Comparison of ENCODE assay signal across 12 cellular contexts in the genomic region with DNA sequence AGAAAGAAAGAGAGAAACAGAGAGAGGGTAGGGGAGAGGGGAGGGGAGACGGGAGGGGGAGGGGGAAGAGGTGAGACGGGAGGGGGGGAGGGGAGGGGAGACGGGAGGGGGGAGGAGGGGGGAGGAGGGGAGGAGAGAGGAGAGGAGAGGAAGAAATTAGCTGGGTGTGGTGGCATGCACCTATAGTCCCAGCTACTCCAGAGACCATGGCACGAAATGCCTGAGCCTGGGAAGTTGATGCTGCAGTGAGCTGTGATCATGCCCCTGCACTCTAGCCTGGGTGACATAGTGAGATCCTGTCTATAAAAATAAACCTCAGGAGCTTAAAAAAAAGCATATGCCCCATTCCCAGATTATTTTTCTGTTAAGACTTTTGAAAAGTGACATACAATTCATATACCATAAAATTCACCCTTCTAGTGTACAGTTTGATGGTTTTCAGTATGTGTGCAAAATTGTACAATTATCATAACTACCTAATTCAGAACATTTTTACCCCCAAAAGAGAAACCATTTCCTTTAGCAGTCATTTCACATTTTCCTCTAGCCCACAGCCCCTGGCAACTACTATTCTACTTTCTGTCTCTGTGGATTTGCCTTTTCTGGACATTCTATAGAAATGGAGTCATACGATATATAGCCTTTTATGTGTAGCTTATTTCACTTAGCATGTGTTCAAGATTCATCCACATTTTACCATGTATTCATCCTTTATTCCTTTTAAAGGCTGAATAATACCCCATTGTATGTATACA.
"Had no signal": no experiment of that assay in that cellular context is flagged by ENCODE, and none has a peak within 500 bp of the region (broad histone marks: within the 10 kb centered on the region; RNA-seq: fewer than 3 reads in every experiment).

No MANE protein-coding gene starts in this region.

- DNase-seq: activated CD4-positive, alpha-beta T cell treated with anti-CD3 and anti-CD28 coated beads, Interleukin-2, amount 50 U/mL, for 48 hours; activated naive CD8-positive, alpha-beta T cell treated with anti-CD3 and anti-CD28 coated beads, Interleukin-2, amount 10 ng/mL, durations not matched to agents 7 days and 5 days; activated T-cell treated with anti-CD3 and anti-CD28 coated beads, Interleukin-2, amount 50 U/mL, for 4 hours; body of pancreas; effector memory CD8-positive, alpha-beta T cell; occipital lobe; posterior cingulate gyrus; stimulated activated naive CD4-positive, alpha-beta T cell treated with Interleukin-2 at 50 U/mL for 16 hours; T-cell; upper lobe of left lung had no signal

- H3K9me3 Mint-ChIP-seq: T-cell had no signal

- H3K9me3 ChIP-seq: body of pancreas, upper lobe of left lung had no signal

- H3K4me1 ChIP-seq: body of pancreas, upper lobe of left lung had no signal

- H3K4me3 Mint-ChIP-seq: activated naive CD8-positive, alpha-beta T cell treated with anti-CD3 and anti-CD28 coated beads, Interleukin-2, amount 10 ng/mL, durations not matched to agents 7 days and 5 days; activated T-cell treated with anti-CD3 and anti-CD28 coated beads, Interleukin-2, amount 50 U/mL, for 4 hours; effector memory CD8-positive, alpha-beta T cell; memory B cell; T-cell had no signal

- H3K36me3 ChIP-seq: upper lobe of left lung had no signal

- H3K36me3 Mint-ChIP-seq: activated naive CD8-positive, alpha-beta T cell treated with anti-CD3 and anti-CD28 coated beads, Interleukin-2, amount 10 ng/mL, durations not matched to agents 7 days and 5 days; T-cell had no signal

- H3K27ac Mint-ChIP-seq: activated naive CD8-positive, alpha-beta T cell treated with anti-CD3 and anti-CD28 coated beads, Interleukin-2, amount 10 ng/mL, durations not matched to agents 7 days and 5 days; effector memory CD8-positive, alpha-beta T cell; memory B cell; T-cell had no signal

- ATAC-seq: activated T-cell treated with anti-CD3 and anti-CD28 coated beads, Interleukin-2, amount 50 U/mL, for 4 hours; body of pancreas; effector memory CD8-positive, alpha-beta T cell; T-cell had no signal

- H2AFZ ChIP-seq: hepatocyte had no signal

- H3K79me2 ChIP-seq: hepatocyte had no signal

- H3K27ac ChIP-seq: body of pancreas, hepatocyte, upper lobe of left lung had no signal

- H3K27me3 Mint-ChIP-seq: activated naive CD8-positive, alpha-beta T cell treated with anti-CD3 and anti-CD28 coated beads, Interleukin-2, amount 10 ng/mL, durations not matched to agents 7 days and 5 days; effector memory CD8-positive, alpha-beta T cell; T-cell had no signal

- H3K4me2 ChIP-seq: hepatocyte had no signal

- H3K27me3 ChIP-seq: body of pancreas, hepatocyte, upper lobe of left lung had no signal

- H3K4me3 ChIP-seq: body of pancreas, hepatocyte, upper lobe of left lung had no signal
